25 cellular contexts compared by ENCODE assay signal in genomic region chr2:18856766-18857165, GRCh38.
"Had no signal": no experiment of that assay in that cellular context is flagged by ENCODE, and none has a peak within 500 bp of the region (broad histone marks: within the 10 kb centered on the region; RNA-seq: fewer than 3 reads in every experiment).

No MANE protein-coding gene starts in this region.

- H3K27ac ChIP-seq: adrenal gland, ascending aorta, breast epithelium, foreskin keratinocyte, lower lobe of right lung, pancreas, skin epidermis, testis, vagina had no signal

- H3K27ac Mint-ChIP-seq: activated naive CD8-positive, alpha-beta T cell; activated T-helper 2 cell treated with anti-CD3 and anti-CD28 coated beads, Interferon-gamma antibody, Interleukin-2, Interleukin-4, amounts not matched to agents 10 μg/mL and 5 μg/mL and 100 μg/mL, durations not matched to agents 14 hours and 24 hours and 36 hours; nephron progenitor cell; stimulated activated naive B cell treated with anti-CD40 and anti-IgM and Interleukin-4, amounts not matched to agents 10 μg/mL and 1 μg/mL and 100 μg/mL, for 72 hours had no signal

- H3K36me3 ChIP-seq: adrenal gland, ascending aorta, breast epithelium, lower lobe of right lung, pancreas, vagina had no signal

- H3K27me3 ChIP-seq: adrenal gland, ascending aorta, breast epithelium, foreskin keratinocyte, pancreas, testis, vagina had no signal

- H3K4me3 ChIP-seq: adrenal gland, ascending aorta, breast epithelium, lower lobe of right lung, mucosa of descending colon, pancreas, skin epidermis, testis, vagina had no signal

- H3K27me3 Mint-ChIP-seq: activated naive CD8-positive, alpha-beta T cell; central memory CD8-positive, alpha-beta T cell; stimulated activated naive B cell treated with anti-CD40 and anti-IgM and Interleukin-4, amounts not matched to agents 10 μg/mL and 1 μg/mL and 100 μg/mL, for 72 hours had no signal

- H3K9me3 Mint-ChIP-seq: activated T-cell treated with anti-CD3 and anti-CD28 coated beads, Interleukin-2, amount 50 U/mL, for 4 hours; activated T-helper 2 cell treated with anti-CD3 and anti-CD28 coated beads, Interferon-gamma antibody, Interleukin-2, Interleukin-4, amounts not matched to agents 10 μg/mL and 5 μg/mL and 100 μg/mL, durations not matched to agents 14 hours and 24 hours and 36 hours; central memory CD8-positive, alpha-beta T cell had no signal

- DNase-seq: activated CD8-positive, alpha-beta memory T cell treated with anti-CD3 and anti-CD28 coated beads for 24 hours; activated CD8-positive, alpha-beta memory T cell treated with anti-CD3 and anti-CD28 coated beads, Interleukin-2, amount 50 U/mL, for 4 hours; activated naive CD4-positive, alpha-beta T cell; activated T-cell treated with anti-CD3 and anti-CD28 coated beads, Interleukin-2, amount 50 U/mL, for 4 hours; adrenal gland; effector memory CD4-positive, alpha-beta T cell; foreskin keratinocyte; lower lobe of right lung; mesendoderm; mucosa of descending colon; nephron progenitor cell; pancreas; right cardiac atrium; stimulated activated CD4-positive, alpha-beta T cell treated with anti-CD3 and anti-CD28 coated beads, Interleukin-2, amount 100 ng/mL, for 24 hours; stimulated activated naive B cell treated with anti-CD40 and anti-IgM and Interleukin-4, amounts not matched to agents 10 μg/mL and 1 μg/mL and 100 μg/mL, for 72 hours; T-helper 9 cell; testis; trophoblast cell had no signal

- H3K9me3 ChIP-seq: adrenal gland, ascending aorta, breast epithelium, lower lobe of right lung, mucosa of descending colon, pancreas, testis, vagina had no signal

- H3K4me1 Mint-ChIP-seq: nephron progenitor cell had no signal

- H3K36me3 Mint-ChIP-seq: stimulated activated naive B cell treated with anti-CD40 and anti-IgM and Interleukin-4, amounts not matched to agents 10 μg/mL and 1 μg/mL and 100 μg/mL, for 72 hours had no signal

- H3K4me3 Mint-ChIP-seq: activated naive CD8-positive, alpha-beta T cell; activated T-cell treated with anti-CD3 and anti-CD28 coated beads, Interleukin-2, amount 50 U/mL, for 4 hours; central memory CD8-positive, alpha-beta T cell; nephron progenitor cell; stimulated activated naive B cell treated with anti-CD40 and anti-IgM and Interleukin-4, amounts not matched to agents 10 μg/mL and 1 μg/mL and 100 μg/mL, for 72 hours had no signal

- H3K4me1 ChIP-seq: adrenal gland, ascending aorta, breast epithelium, foreskin keratinocyte, lower lobe of right lung, pancreas, vagina had no signal
